In the genomic region with DNA sequence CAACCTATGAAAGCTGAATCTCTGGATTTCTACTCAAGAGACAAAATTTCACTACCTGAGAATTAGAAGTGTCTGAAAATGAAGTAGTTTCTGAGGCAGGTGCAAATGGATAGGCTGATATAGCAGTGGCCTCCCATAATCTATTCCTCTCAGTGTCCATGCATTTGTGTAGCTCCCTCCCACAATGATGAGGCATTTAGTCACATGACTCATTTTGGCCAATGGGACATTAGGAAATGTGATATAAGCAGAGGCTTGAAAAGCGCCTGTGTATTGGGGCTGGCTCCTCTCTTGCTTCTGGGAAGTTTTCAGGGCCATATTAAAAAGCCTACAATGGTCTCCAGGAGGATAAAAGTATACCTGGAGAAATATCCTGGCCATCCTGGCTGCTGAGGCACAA, we compare ENCODE assay signal across 21 cellular contexts.
"Had no signal": no experiment of that assay in that cellular context is flagged by ENCODE, and none has a peak within 500 bp of the region (broad histone marks: within the 10 kb centered on the region; RNA-seq: fewer than 3 reads in every experiment).

No MANE protein-coding gene starts in this region.

- H3K9me3 ChIP-seq: ovary, right atrium auricular region, sigmoid colon had no signal

- H3K4me1 ChIP-seq: right atrium auricular region, sigmoid colon had no signal

- H3K36me3 ChIP-seq: neural progenitor cell, ovary, right atrium auricular region, sigmoid colon had no signal

- H3K4me3 ChIP-seq: hepatocyte, lung, neural progenitor cell, ovary, right atrium auricular region, sigmoid colon, skin epidermis had no signal

- DNase-seq: dermis blood vessel endothelial cell; foreskin melanocyte; head of caudate nucleus; left colon; left ventricle myocardium superior; mesenchymal stem cell; midbrain; nucleus accumbens; ovary; sigmoid colon; stimulated activated CD4-positive, alpha-beta T cell treated with anti-CD3 and anti-CD28 coated beads, Interleukin-2, amount 100 ng/mL, for 24 hours; stimulated activated CD4-positive, alpha-beta T cell treated with anti-CD3 and anti-CD28 coated beads, Interleukin-4, amount 100 ng/mL, for 4 hours; stimulated activated naive B cell treated with anti-CD40 and anti-IgM and Interleukin-4, amounts not matched to agents 10 μg/mL and 1 μg/mL and 100 μg/mL, for 72 hours; stimulated activated naive CD8-positive, alpha-beta T cell treated with anti-CD3 and anti-CD28 coated beads, Interleukin-15, amount 100 ng/mL, for 72 hours; substantia nigra; trophoblast cell had no signal

- H3K27ac ChIP-seq: hepatocyte, neural progenitor cell, ovary, right atrium auricular region, sigmoid colon, skin epidermis had no signal

- H3K27me3 ChIP-seq: hepatocyte, neural progenitor cell, ovary, right atrium auricular region, sigmoid colon had no signal
